ENCODE assay signal across 8 cellular contexts in genomic region chr6:30557683-30557981, GRCh38. TPM values are rescaled to one million over a fixed set of nuclear protein-coding genes. Genes with fewer than 3 reads are reported as not detected.
A peak's percentile ranks its signal among the peaks of the same experiment; 100 is the strongest.
DNase-seq lines count a peak whose midpoint lies in the region; ATAC-seq and TF ChIP-seq lines count a peak whose summit lies in the region.

No MANE protein-coding gene starts in this region.

- H3K9me3 Mint-ChIP-seq in activated T-helper 1 cell treated with anti-CD3 and anti-CD28 coated beads, Interleukin-12 subunit alpha, Interleukin-12 subunit beta, Interleukin-2, Interleukin-4 antibody, amounts not matched to agents 30 ng/mL and 10 ng/mL and 1 ng/mL, durations not matched to agents 14 hours and 24 hours and 36 hours: no peaks in the 10 kb centered on the region

- H3K4me1 Mint-ChIP-seq in activated T-helper 1 cell treated with anti-CD3 and anti-CD28 coated beads, Interleukin-12 subunit alpha, Interleukin-12 subunit beta, Interleukin-2, Interleukin-4 antibody, amounts not matched to agents 30 ng/mL and 10 ng/mL and 1 ng/mL, durations not matched to agents 14 hours and 24 hours and 36 hours (ENCODE audit: low read depth): peaks cover 36% of the 10 kb centered on the region

- peak overlapping the region; percentile 90 for H3K4me3 ChIP-seq in HL-60 (replicated peaks; ENCODE audit: insufficient read depth, low read length)
- peak overlapping the region; percentile 81 for H3K4me3 ChIP-seq in iPS-18a (ENCODE audit: low read length)

- H3K27me3 Mint-ChIP-seq in activated T-helper 1 cell treated with anti-CD3 and anti-CD28 coated beads, Interleukin-12 subunit alpha, Interleukin-12 subunit beta, Interleukin-2, Interleukin-4 antibody, amounts not matched to agents 30 ng/mL and 10 ng/mL and 1 ng/mL, durations not matched to agents 14 hours and 24 hours and 36 hours (ENCODE audit: insufficient read depth): no peaks in the 10 kb centered on the region

- H3K27me3 ChIP-seq in HL-60 (ENCODE audit: insufficient read depth, poor library complexity, severe bottlenecking) (no peaks in the 10 kb centered on the region), iPS-18a (ENCODE audit: control insufficient read depth, insufficient read depth, low read length) (no peaks in the 10 kb centered on the region)

- H3K4me1 ChIP-seq in iPS-18a (ENCODE audit: control insufficient read depth, low read depth, low read length): peaks cover 5% of the 10 kb centered on the region

- H3K4me3 Mint-ChIP-seq in activated T-helper 1 cell treated with anti-CD3 and anti-CD28 coated beads, Interleukin-12 subunit alpha, Interleukin-12 subunit beta, Interleukin-2, Interleukin-4 antibody, amounts not matched to agents 30 ng/mL and 10 ng/mL and 1 ng/mL, durations not matched to agents 14 hours and 24 hours and 36 hours: peak overlapping the region; percentile 96

- DNase-seq in AG20443 (ENCODE audit: low spot score) (peak; percentile 45), HL-60 (ENCODE audit: low read depth in 1 of 2, low spot score in 1 of 2) (peak in 1 of 2 experiments; percentile 82), stromal cell of bone marrow (ENCODE audit: low read depth) (peak; percentile 21), COR-L47 (lab: John Stamatoyannopoulos, UW) (no peak)
- DNase-seq in activated T-helper 1 cell treated with anti-CD3 and anti-CD28 coated beads, Interleukin-12 subunit alpha, Interleukin-12 subunit beta, Interleukin-2, Interleukin-4 antibody, amounts not matched to agents 30 ng/mL and 10 ng/mL and 1 ng/mL, durations not matched to agents 14 hours and 24 hours and 36 hours (ENCODE audit: low spot score): no peak
- no peak for DNase-seq in central memory CD4-positive, alpha-beta T cell

- peaks cover 38% of the 10 kb centered on the region for H3K36me3 Mint-ChIP-seq in activated T-helper 1 cell treated with anti-CD3 and anti-CD28 coated beads, Interleukin-12 subunit alpha, Interleukin-12 subunit beta, Interleukin-2, Interleukin-4 antibody, amounts not matched to agents 30 ng/mL and 10 ng/mL and 1 ng/mL, durations not matched to agents 14 hours and 24 hours and 36 hours (ENCODE audit: low read depth)

- peak overlapping the region; percentile 99 for H3K27ac Mint-ChIP-seq in activated T-helper 1 cell treated with anti-CD3 and anti-CD28 coated beads, Interleukin-12 subunit alpha, Interleukin-12 subunit beta, Interleukin-2, Interleukin-4 antibody, amounts not matched to agents 30 ng/mL and 10 ng/mL and 1 ng/mL, durations not matched to agents 14 hours and 24 hours and 36 hours

- no peak for ATAC-seq in HG03108 (IDR thresholded peaks at IDR 0.05; ENCODE audit: unreplicated experiment)

- peaks cover 21% of the 10 kb centered on the region for H3K36me3 ChIP-seq in iPS-18a (ENCODE audit: control insufficient read depth, low read depth, low read length)

- intact Hi-C loops in activated T-helper 1 cell treated with anti-CD3 and anti-CD28 coated beads, Interleukin-12 subunit alpha, Interleukin-12 subunit beta, Interleukin-2, Interleukin-4 antibody, amounts not matched to agents 30 ng/mL and 10 ng/mL and 1 ng/mL, durations not matched to agents 14 hours and 24 hours and 36 hours (cut with micrococcal nuclease): loop anchor here (1.0 to 5.0 kb wide), 7 partner anchors 14 to 491 kb away; partner anchors contain the start of genes ABCF1, ATAT1, MDC1 and PPP1R11

- TF ChIP-seq CTCF in HL-60 (IDR thresholded peaks at IDR 0.05; ENCODE audit: insufficient read depth, low read length): no peak

- peak overlapping the region; percentile 83 for H3K9ac ChIP-seq in iPS-18a (ENCODE audit: low read length)

- peak overlapping the region; percentile 95 for H3K27ac ChIP-seq in HL-60 (replicated peaks)
- H3K27ac ChIP-seq in iPS-18a (ENCODE audit: low read length): peak overlapping the region; percentile 79

- no peaks in the 10 kb centered on the region for H3K9me3 ChIP-seq in iPS-18a (ENCODE audit: control insufficient read depth, low read depth, low read length)

RNA-seq across cellular contexts. Expression of gene PRR3, which starts 0.5 kb away (rescaled TPM):
- 41.6 and 42.1 TPM in 2 replicates for total RNA-seq in activated T-helper 1 cell treated with anti-CD3 and anti-CD28 coated beads, Interleukin-12 subunit alpha, Interleukin-12 subunit beta, Interleukin-2, Interleukin-4 antibody, amounts not matched to agents 30 ng/mL and 10 ng/mL and 1 ng/mL, durations not matched to agents 14 hours and 24 hours and 36 hours

RNA-seq across cellular contexts. Expression of gene GNL1, which starts 1.3 kb away (rescaled TPM):
- 86.3 and 92.4 TPM in 2 replicates for total RNA-seq in activated T-helper 1 cell treated with anti-CD3 and anti-CD28 coated beads, Interleukin-12 subunit alpha, Interleukin-12 subunit beta, Interleukin-2, Interleukin-4 antibody, amounts not matched to agents 30 ng/mL and 10 ng/mL and 1 ng/mL, durations not matched to agents 14 hours and 24 hours and 36 hours

RNA-seq across cellular contexts. Expression of gene ABCF1, which starts 13.6 kb away (rescaled TPM):
- total RNA-seq in activated T-helper 1 cell treated with anti-CD3 and anti-CD28 coated beads, Interleukin-12 subunit alpha, Interleukin-12 subunit beta, Interleukin-2, Interleukin-4 antibody, amounts not matched to agents 30 ng/mL and 10 ng/mL and 1 ng/mL, durations not matched to agents 14 hours and 24 hours and 36 hours: 115 and 120 TPM in 2 replicates

RNA-seq across cellular contexts. Expression of gene PPP1R10, which starts 59.4 kb away (rescaled TPM):
- 124 and 126 TPM in 2 replicates for total RNA-seq in activated T-helper 1 cell treated with anti-CD3 and anti-CD28 coated beads, Interleukin-12 subunit alpha, Interleukin-12 subunit beta, Interleukin-2, Interleukin-4 antibody, amounts not matched to agents 30 ng/mL and 10 ng/mL and 1 ng/mL, durations not matched to agents 14 hours and 24 hours and 36 hours

Comparison
In these comparisons a context has a peak if more than half of its experiments do, and no peak if none do; other contexts are left out.
1. DNase-seq: peak in AG20443 (single experiment) and stromal cell of bone marrow (single experiment); none in activated T-helper 1 cell treated with anti-CD3 and anti-CD28 coated beads, Interleukin-12 subunit alpha, Interleukin-12 subunit beta, Interleukin-2, Interleukin-4 antibody, amounts not matched to agents 30 ng/mL and 10 ng/mL and 1 ng/mL, durations not matched to agents 14 hours and 24 hours and 36 hours (single experiment), central memory CD4-positive, alpha-beta T cell (single experiment) and COR-L47 (single experiment).